In the genomic region with DNA sequence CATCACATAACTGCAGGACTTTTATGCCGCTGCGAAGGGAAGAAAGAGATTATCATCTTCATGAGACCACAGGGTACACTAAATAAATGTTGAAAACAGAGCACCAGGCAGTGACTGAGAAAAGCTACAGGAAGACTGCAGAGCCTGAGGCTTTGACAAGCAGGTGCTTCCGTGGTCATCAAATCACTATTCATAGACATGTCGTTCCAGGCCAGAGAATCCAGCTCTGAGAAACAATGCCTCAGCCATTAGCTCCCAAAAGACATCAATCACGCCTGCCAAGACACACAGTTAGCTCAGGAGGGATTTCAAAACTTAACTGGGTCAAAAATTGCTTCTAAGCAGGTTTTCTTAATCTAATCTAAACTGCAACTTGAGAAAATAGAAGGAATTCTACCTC, we compare ENCODE assay signal across 14 cellular contexts. TPM values are rescaled to one million over a fixed set of nuclear protein-coding genes. Genes with fewer than 3 reads are reported as not detected.
DNase-seq lines count a peak whose midpoint lies in the region; ATAC-seq and TF ChIP-seq lines count a peak whose summit lies in the region.
"Had no signal": no experiment of that assay in that cellular context is flagged by ENCODE, and none has a peak within 500 bp of the region (broad histone marks: within the 10 kb centered on the region; RNA-seq: fewer than 3 reads in every experiment).

No MANE protein-coding gene starts in this region.

- no peaks in the 10 kb centered on the region for H3K79me2 ChIP-seq in MM.1S (ENCODE audit: low read length)

- H4K20me1 ChIP-seq in MM.1S (ENCODE audit: insufficient read depth, low read length) = no peaks in the 10 kb centered on the region

- H3K9ac ChIP-seq in MM.1S (ENCODE audit: low read length) = no peak overlapping the region

- POLR2A ChIA-PET in CD8-positive, alpha-beta T cell (lab: Charles Lee) = no interaction called here

- intact Hi-C loops in CD8-positive, alpha-beta T cell (cut with DNase I, micrococcal nuclease) = no loop called here

- DNase-seq in MM.1S (peak; percentile 84), myocyte (ENCODE audit: low read depth) (peak; percentile 19), NCI-H2196 treated with DMSO at 0.1 percent for 48 hours (lab: John Stamatoyannopoulos, UW; ENCODE audit: unreplicated experiment) (no peak), NCI-H748 treated with DMSO at 0.1 percent for 48 hours (lab: John Stamatoyannopoulos, UW) (no peak), T1000 (lab: John Stamatoyannopoulos, UW) (no peak)
- DNase-seq in CD8-positive, alpha-beta T cell = no peak
- DNase-seq: activated naive CD4-positive, alpha-beta T cell treated with Interleukin-2 at 50 U/mL for 16 hours; hypothalamus; naive B cell; NCI-H524 treated with DMSO at 0.1 percent for 48 hours had no signal

- peak overlapping the region; percentile 20; the same call in 1 of the 2 replicates for H2AFZ ChIP-seq in MM.1S (ENCODE audit: low read length)

- no peaks in the 10 kb centered on the region for H3K36me3 ChIP-seq in MM.1S (replicated peaks; ENCODE audit: insufficient read depth, low read length)
- H3K36me3 ChIP-seq in CD8-positive, alpha-beta T cell (ENCODE audit: insufficient read depth, low read length) = no peaks in the 10 kb centered on the region
- H3K36me3 ChIP-seq: thoracic aorta had no signal

- H3F3A ChIP-seq in MM.1S (ENCODE audit: insufficient read depth, low read length) = no peaks in the 10 kb centered on the region

- no peak for TF ChIP-seq CTCF in MM.1S (IDR thresholded peaks at IDR 0.05; ENCODE audit: low read length)
- no peak for TF ChIP-seq CTCF in CD8-positive, alpha-beta T cell (IDR thresholded peaks at IDR 0.05)

- H3K9me3 ChIP-seq in MM.1S (replicated peaks; ENCODE audit: insufficient read depth, low read length) = no peaks in the 10 kb centered on the region
- no peaks in the 10 kb centered on the region for H3K9me3 ChIP-seq in CD8-positive, alpha-beta T cell (ENCODE audit: low read length)
- H3K9me3 ChIP-seq: thoracic aorta had no signal

- H3K27ac Mint-ChIP-seq in CD8-positive, alpha-beta T cell = no peak overlapping the region
- H3K27ac Mint-ChIP-seq: naive B cell had no signal

- H3K4me3 Mint-ChIP-seq in CD8-positive, alpha-beta T cell = no peak overlapping the region
- H3K4me3 Mint-ChIP-seq: naive B cell had no signal

- no peaks in the 10 kb centered on the region for H3K4me1 Mint-ChIP-seq in CD8-positive, alpha-beta T cell (ENCODE audit: low read depth)
- H3K4me1 Mint-ChIP-seq: naive B cell had no signal

- ATAC-seq in GM19043 (IDR thresholded peaks at IDR 0.05; ENCODE audit: low read depth, unreplicated experiment) (peak; percentile 94), HG02759 (IDR thresholded peaks at IDR 0.05; ENCODE audit: unreplicated experiment) (peak; percentile 98)
- no peak for ATAC-seq in CD8-positive, alpha-beta T cell

- CTCF ChIA-PET in CD8-positive, alpha-beta T cell (lab: Charles Lee) = no interaction called here

- no peaks in the 10 kb centered on the region for H3K36me3 Mint-ChIP-seq in CD8-positive, alpha-beta T cell
- H3K36me3 Mint-ChIP-seq: naive B cell had no signal

- H3K27ac ChIP-seq in MM.1S (ENCODE audit: low read length) = peak overlapping the region; percentile 26; the same call in 1 of the 2 replicates
- H3K27ac ChIP-seq in CD8-positive, alpha-beta T cell (ENCODE audit: low read depth, low read length) = no peak overlapping the region
- H3K27ac ChIP-seq: thoracic aorta had no signal

- H3K9me2 ChIP-seq in MM.1S (replicated peaks; ENCODE audit: insufficient read depth, low read length) = peaks cover 5% of the 10 kb centered on the region; the same call in 1 of the 2 replicates

- peak overlapping the region; percentile 40 for H3K4me2 ChIP-seq in MM.1S (ENCODE audit: low read depth, low read length)

- H3K27me3 ChIP-seq in MM.1S (replicated peaks; ENCODE audit: insufficient read depth, low read length) = no peaks in the 10 kb centered on the region
- H3K27me3 ChIP-seq in CD8-positive, alpha-beta T cell (ENCODE audit: insufficient read depth, low read length) = no peaks in the 10 kb centered on the region

- H3K9me3 Mint-ChIP-seq in CD8-positive, alpha-beta T cell = peaks cover 2% of the 10 kb centered on the region

- no peak overlapping the region for H3K4me3 ChIP-seq in MM.1S (ENCODE audit: low read length)
- H3K4me3 ChIP-seq in CD8-positive, alpha-beta T cell (ENCODE audit: low read depth, low read length) = no peak overlapping the region
- H3K4me3 ChIP-seq: thoracic aorta had no signal

- H3K4me1 ChIP-seq in MM.1S (ENCODE audit: low read length) = peaks cover 19% of the 10 kb centered on the region
- H3K4me1 ChIP-seq in CD8-positive, alpha-beta T cell (ENCODE audit: insufficient read depth, low read length) = no peaks in the 10 kb centered on the region

- H3K27me3 Mint-ChIP-seq in CD8-positive, alpha-beta T cell (ENCODE audit: low read depth) = no peaks in the 10 kb centered on the region
- H3K27me3 Mint-ChIP-seq: naive B cell had no signal

RNA-seq across cellular contexts. Expression of a gene that starts 47.2 kb away (rescaled TPM):
- not detected in 2 replicates for total RNA-seq in myocyte
- polyA plus RNA-seq in myocyte (2012) = not detected
- not detected for total RNA-seq in CD8-positive, alpha-beta T cell
- total RNA-seq: dermis microvascular lymphatic vessel endothelial cell, thoracic aorta had no signal

Comparison
In these comparisons a context has a peak if more than half of its experiments do, and no peak if none do; other contexts are left out.
1. DNase-seq: peak in MM.1S (single experiment) and myocyte (single experiment); none in NCI-H2196 treated with DMSO at 0.1 percent for 48 hours (single experiment), CD8-positive, alpha-beta T cell (0 of 7), NCI-H748 treated with DMSO at 0.1 percent for 48 hours (single experiment) and T1000 (single experiment).